16 cellular contexts compared by ENCODE assay signal in the genomic region with DNA sequence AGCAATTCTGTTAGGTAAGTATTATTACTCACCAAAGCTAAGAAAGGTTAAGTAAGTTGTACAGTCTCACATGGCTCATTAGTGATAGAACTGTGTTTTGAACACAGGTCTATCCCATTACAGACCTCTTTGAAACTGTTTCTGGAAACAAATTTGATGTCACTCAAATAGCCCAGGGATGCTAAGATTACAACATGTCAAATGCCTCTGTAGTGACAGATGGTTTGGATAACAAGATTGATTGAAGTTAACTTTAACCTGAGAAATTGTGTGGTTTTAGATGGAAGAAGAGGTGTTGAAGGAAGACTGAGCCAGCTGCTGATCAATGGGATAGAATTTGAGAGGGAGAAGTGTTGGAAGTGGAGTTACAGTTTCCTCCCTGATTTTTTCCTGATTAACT.
"Had no signal": no experiment of that assay in that cellular context is flagged by ENCODE, and none has a peak within 500 bp of the region (broad histone marks: within the 10 kb centered on the region; RNA-seq: fewer than 3 reads in every experiment).

No MANE protein-coding gene starts in this region.

- H3K9me3 ChIP-seq: colonic mucosa, esophagus muscularis mucosa, gastroesophageal sphincter, heart right ventricle, left lung, lower lobe of right lung had no signal

- H3K27me3 ChIP-seq: colonic mucosa, esophagus muscularis mucosa, gastroesophageal sphincter, left lung had no signal

- DNase-seq: colonic mucosa; cortex of kidney; effector memory CD4-positive, alpha-beta T cell; foreskin keratinocyte; head of caudate nucleus; heart right ventricle; hippocampal formation; left cardiac atrium; left lung; left ventricle myocardium superior; lower lobe of right lung; mesenchymal stem cell; midbrain had no signal

- H3K27ac ChIP-seq: colonic mucosa, esophagus muscularis mucosa, foreskin keratinocyte, gastroesophageal sphincter, heart right ventricle, left lung, lower lobe of right lung had no signal

- H3K27ac Mint-ChIP-seq: dendritic cell treated with granulocyte-macrophage colony-stimulating factor and Interleukin-4, amounts not matched to agents 40 ng/mL and 50 ng/mL, for 4 days had no signal

- H3K9me3 Mint-ChIP-seq: dendritic cell treated with granulocyte-macrophage colony-stimulating factor and Interleukin-4, amounts not matched to agents 40 ng/mL and 50 ng/mL, for 4 days had no signal

- H3K4me3 Mint-ChIP-seq: dendritic cell treated with granulocyte-macrophage colony-stimulating factor and Interleukin-4, amounts not matched to agents 40 ng/mL and 50 ng/mL, for 4 days had no signal

- H3K4me1 ChIP-seq: colonic mucosa, esophagus muscularis mucosa, foreskin keratinocyte, gastroesophageal sphincter, heart right ventricle, left lung, lower lobe of right lung had no signal

- H3K4me3 ChIP-seq: colonic mucosa, esophagus muscularis mucosa, gastroesophageal sphincter, heart right ventricle, left lung, lower lobe of right lung had no signal

- H3K36me3 ChIP-seq: colonic mucosa, esophagus muscularis mucosa, gastroesophageal sphincter, heart right ventricle, left lung, lower lobe of right lung had no signal
